In the genomic region with DNA sequence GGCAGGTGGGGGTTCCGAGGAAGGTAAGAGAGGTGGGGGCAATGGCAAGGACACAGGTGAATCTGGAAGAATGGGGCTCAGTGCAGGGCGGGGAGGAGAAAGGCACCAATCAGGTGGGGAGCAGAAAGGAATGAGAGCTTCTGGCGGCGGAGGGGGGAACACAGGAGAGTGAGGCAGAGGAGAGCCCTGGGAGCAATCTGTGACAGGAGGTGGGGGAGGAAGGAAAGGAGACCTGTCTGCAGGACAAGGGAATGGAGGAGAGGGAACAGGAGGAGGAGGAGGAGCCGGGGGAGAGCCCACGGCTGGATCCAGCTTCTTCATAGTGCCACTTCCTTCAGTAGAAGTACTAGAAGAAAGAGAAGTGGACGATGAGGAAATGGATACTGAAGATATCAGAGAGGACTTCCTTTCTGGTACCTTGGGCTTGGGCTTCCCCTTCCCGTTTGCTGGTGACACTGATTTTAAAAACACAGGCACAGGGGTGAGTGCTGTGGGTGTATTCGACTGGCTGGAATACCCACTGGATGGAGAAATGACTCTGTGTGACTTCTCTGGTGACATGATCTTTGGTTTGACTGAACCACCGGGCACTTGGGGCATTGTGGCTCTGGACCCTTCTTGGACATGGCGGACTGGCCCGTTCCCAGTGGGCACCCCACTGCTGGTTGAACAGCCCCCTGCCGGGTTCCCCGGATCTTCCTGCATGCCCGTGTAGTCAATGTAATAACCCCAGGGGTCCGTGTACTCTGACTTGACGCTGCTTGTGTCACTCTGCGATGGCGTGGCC, we compare ENCODE assay signal across 18 cellular contexts. TPM values are rescaled to one million over a fixed set of nuclear protein-coding genes. Genes with fewer than 3 reads are reported as not detected.
A peak's percentile ranks its signal among the peaks of the same experiment; 100 is the strongest.
DNase-seq lines count a peak whose midpoint lies in the region; ATAC-seq and TF ChIP-seq lines count a peak whose summit lies in the region.
"Had no signal": no experiment of that assay in that cellular context is flagged by ENCODE, and none has a peak within 500 bp of the region (broad histone marks: within the 10 kb centered on the region; RNA-seq: fewer than 3 reads in every experiment).

No MANE protein-coding gene starts in this region.

- peaks cover 0 to 57% (median 31%) of the 10 kb centered on the region in 9 donors for H3K4me1 ChIP-seq in heart right ventricle
- peaks cover 0 to 19% (median 4%) of the 10 kb centered on the region in 4 donors for H3K4me1 ChIP-seq in right lobe of liver
- H3K4me1 ChIP-seq: Caco-2 had no signal

- DNase-seq in heart right ventricle (no peak), cardiac septum (ENCODE audit: low spot score) (no peak), cerebellum (ENCODE audit: low spot score) (peak; percentile 78), right lobe of liver (no peak), lower leg skin (ENCODE audit: low spot score in 2 of 2) (no peak), GM10266 (ENCODE audit: extremely low spot score) (no peak)
- DNase-seq in stimulated activated CD4-positive, alpha-beta T cell treated with anti-CD3 and anti-CD28 coated beads, Interleukin-4, amount 100 ng/mL, for 1 hour, result no peak
- DNase-seq: brain microvascular endothelial cell, Caco-2, foreskin melanocyte, HCEC 1CT, NCI-H82, nephron progenitor cell had no signal

- WGBS in heart right ventricle, 2 donors, result 71 to 72% methylated on average over 19 of the region's 19 CpGs
- WGBS in right lobe of liver (ENCODE audit: insufficient coverage, low coverage, low lambda C conversion rate, missing lambda C conversion rate), result 64% methylated on average over 13 of the region's 19 CpGs
- 85 to 88% methylated on average over 19 of the region's 19 CpGs for WGBS in lower leg skin, 2 donors

- TF ChIP-seq CTCF in heart right ventricle (IDR thresholded peaks at IDR 0.05) (no peak), right lobe of liver (IDR thresholded peaks at IDR 0.05) (no peak), lower leg skin (IDR thresholded peaks at IDR 0.05) (no peak), GM10266 (IDR thresholded peaks at IDR 0.05; ENCODE audit: control insufficient read depth, insufficient read depth, low read depth, missing control alignments) (no peak)

- intact Hi-C loops in heart right ventricle (cut with DNase I), result loop anchor here in 8 of 10 donors (2.0 to 10.0 kb wide), 8 partner anchors 73 to 157 kb away; no protein-coding TSS in a partner anchor
- intact Hi-C loops in cardiac septum (cut with DNase I), result no loop called here
- intact Hi-C loops in right lobe of liver (cut with DNase I), result loop anchor here in 1 of 2 donors (10.0 kb wide), 1 partner anchor 83 kb away; no protein-coding TSS in a partner anchor
- intact Hi-C loops in lower leg skin (cut with DNase I; ENCODE audit: low total_unique reads), result loop anchor here (10.0 kb wide), 1 partner anchor 93 kb away; no protein-coding TSS in a partner anchor

- H3K4me3 ChIP-seq in heart right ventricle (no peak overlapping the region), right lobe of liver (no peak overlapping the region), lower leg skin (ENCODE audit: low read depth, poor library complexity, severe bottlenecking) (no peak overlapping the region)

- H3K27me3 ChIP-seq in heart right ventricle, result no peaks in the 10 kb centered on the region
- no peaks in the 10 kb centered on the region for H3K27me3 ChIP-seq in right lobe of liver
- H3K27me3 ChIP-seq: brain microvascular endothelial cell had no signal

- H3K9me3 ChIP-seq in heart right ventricle (no peaks in the 10 kb centered on the region), right lobe of liver (no peaks in the 10 kb centered on the region)
- H3K9me3 ChIP-seq: Caco-2 had no signal

- no peak for TF ChIP-seq POLR2A in right lobe of liver (IDR thresholded peaks at IDR 0.05)
- no peak for TF ChIP-seq POLR2A in lower leg skin (IDR thresholded peaks at IDR 0.05)

- H3K36me3 ChIP-seq in heart right ventricle (peaks cover 0 to 33% (median 0%) of the 10 kb centered on the region in 9 donors), right lobe of liver (peaks cover 0 to 41% (median 16%) of the 10 kb centered on the region in 4 donors)

- H3K27ac ChIP-seq in heart right ventricle (peak overlapping the region in 9 of 10 donors; percentile 55 to 83 (median 74)), right lobe of liver (no peak overlapping the region)
- H3K27ac ChIP-seq: brain microvascular endothelial cell had no signal

- ATAC-seq in heart right ventricle (peak in 1 of 8 donors; percentile 24), right lobe of liver (peak; percentile 16 to 30 (median 24)), GM18861 (IDR thresholded peaks at IDR 0.05; ENCODE audit: unreplicated experiment) (no peak)

RNA-seq across cellular contexts. Expression of gene HEBP2, which starts 27.4 kb away (rescaled TPM):
- total RNA-seq in heart right ventricle (100 to 1,000 TPM in 5 of 10 donors, 10 to 100 TPM in 5; 88.4 to 108 (median 100) TPM), cardiac septum (98.9 TPM), cerebellum (4.4 TPM), right lobe of liver (10 to 100 TPM; 37.3 to 69.2 (median 53.0) TPM), lower leg skin (100 to 1,000 TPM; 141 to 195 (median 162) TPM)
- polyA plus RNA-seq in heart right ventricle, result 100 to 1,000 TPM in 1 of 2 donors, 10 to 100 TPM in 1; 44.1 to 123 TPM

RNA-seq across cellular contexts. Expression of gene SMIM28, which starts 53.8 kb away (rescaled TPM):
- total RNA-seq in heart right ventricle, result not detected
- not detected for polyA plus RNA-seq in heart right ventricle
- total RNA-seq in cardiac septum, result not detected
- total RNA-seq in cerebellum, result not detected
- total RNA-seq in right lobe of liver, result not detected
- not detected for total RNA-seq in lower leg skin
- total RNA-seq: A673; activated CD8-positive, alpha-beta memory T cell treated with anti-CD3 and anti-CD28 coated beads for 36 hours; Caco-2; skeletal muscle tissue had no signal
- polyA plus RNA-seq: keratinocyte had no signal

Comparison
In these comparisons a context has a peak if more than half of its experiments do, and no peak if none do; other contexts are left out.
1. H3K27ac ChIP-seq: peak in heart right ventricle (9 of 10); none in right lobe of liver (0 of 3).